In genomic region chr7:123570390-123571182, GRCh38 we compare ENCODE assay signal across 1 cellular context.
TF ChIP-seq lines count a peak whose summit lies in the region.

No MANE protein-coding gene starts in this region.

TF ChIP-seq in H1, 55 proteins besides CTCF, POLR2A, EP300 and RAD21:
- TF ChIP-seq HDAC6 (IDR thresholded peaks at IDR 0.05; ENCODE audit: low read depth, low read length) (no peak), ATF3 (IDR thresholded peaks at IDR 0.05; ENCODE audit: insufficient read depth, low read depth, low read length) (no peak), JUND (IDR thresholded peaks at IDR 0.05; ENCODE audit: low read length) (no peak), RXRA (IDR thresholded peaks at IDR 0.05; ENCODE audit: insufficient read depth, low read depth, low read length) (no peak), GABPA (IDR thresholded peaks at IDR 0.05; ENCODE audit: borderline replicate concordance, insufficient read depth, low read length) (no peak), KDM4A (IDR thresholded peaks at IDR 0.05; ENCODE audit: low read depth, low read length, severe bottlenecking) (no peak), SIN3A (conservative IDR thresholded peaks at IDR 0.05 in 1 of 2, IDR thresholded peaks at IDR 0.05 in 1 of 2; ENCODE audit: low read depth in 1 of 2, low read length in 2 of 2) (no peak), CBX8 (IDR thresholded peaks at IDR 0.05; ENCODE audit: borderline replicate concordance, low read depth, low read length) (no peak), POLR2AphosphoS5 (IDR thresholded peaks at IDR 0.05; ENCODE audit: low read depth, low read length) (no peak), SP4 (IDR thresholded peaks at IDR 0.05; ENCODE audit: low read length) (no peak), SUZ12 (IDR thresholded peaks at IDR 0.05; ENCODE audit: low read length) (no peak), YY1 (IDR thresholded peaks at IDR 0.05; ENCODE audit: low read depth, low read length) (no peak), CHD2 (IDR thresholded peaks at IDR 0.05; ENCODE audit: low read length) (no peak)
